ENCODE assay signal across 7 cellular contexts in the genomic region with DNA sequence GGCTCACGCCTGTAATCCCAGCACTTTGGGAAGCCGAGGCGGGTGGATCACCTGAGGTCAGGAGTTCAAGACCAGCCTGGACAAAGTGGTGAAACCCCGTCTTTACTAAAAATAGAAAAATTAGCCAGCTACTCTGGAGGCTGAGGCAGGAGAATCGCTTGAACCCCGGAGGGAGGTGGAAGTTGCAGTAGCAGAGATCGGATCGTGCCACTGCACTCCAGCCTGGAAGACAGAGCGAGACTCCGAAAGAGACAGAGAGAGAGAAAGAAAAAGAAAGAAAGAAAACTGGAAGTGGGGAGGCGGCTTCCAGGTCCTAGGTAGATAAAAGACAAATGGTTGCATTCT. TPM values are rescaled to one million over a fixed set of nuclear protein-coding genes. Genes with fewer than 3 reads are reported as not detected.
DNase-seq lines count a peak whose midpoint lies in the region; ATAC-seq and TF ChIP-seq lines count a peak whose summit lies in the region.
"Not testable (repeated sequence)": the region's sequence is repeated elsewhere in the genome, so short reads cannot be mapped to it uniquely, and the experiment has no call there.

No MANE protein-coding gene starts in this region.

- H3K4me3 ChIP-seq in GM06990 (replicated peaks; ENCODE audit: low read depth, low read length): peak overlapping the region; percentile 90
- peak overlapping the region; percentile 94 for H3K4me3 ChIP-seq in OCI-LY1 (ENCODE audit: low read depth, low read length, poor library complexity, severe bottlenecking)
- H3K4me3 ChIP-seq in breast epithelium: peak overlapping the region in 2 of 3 donors; percentile 84 to 92
- H3K4me3 ChIP-seq in gastroesophageal sphincter: peak overlapping the region; percentile 70 to 79
- peak overlapping the region; percentile 92 for H3K4me3 ChIP-seq in mucosa of stomach (ENCODE audit: low read length)
- peak overlapping the region; percentile 76 for H3K4me3 ChIP-seq in skeletal muscle cell (ENCODE audit: low read depth, low read length)

- not testable (repeated sequence) for H3K9me3 Mint-ChIP-seq in activated CD4-positive, alpha-beta memory T cell treated with anti-CD3 and anti-CD28 coated beads for 36 hours

- WGBS in gastroesophageal sphincter (ENCODE audit: low coverage in 1 of 2), 2 donors: 65% methylated on average over 8 of the region's 11 CpGs; no CpG with 5 or more reads in 1 of the 2 donors

- peak overlapping the region; percentile 97 for H2AFZ ChIP-seq in OCI-LY1 (ENCODE audit: low read length)

- H3K27me3 ChIP-seq in GM06990 (replicated peaks; ENCODE audit: control insufficient read depth, insufficient read depth, low read length); OCI-LY1 (ENCODE audit: insufficient read depth, low read length); breast epithelium; gastroesophageal sphincter; mucosa of stomach (ENCODE audit: control insufficient read depth, insufficient read depth, low read length): not testable (repeated sequence)

- not testable (repeated sequence) for ATAC-seq in gastroesophageal sphincter

- H3K27me3 Mint-ChIP-seq in activated CD4-positive, alpha-beta memory T cell treated with anti-CD3 and anti-CD28 coated beads for 36 hours: not testable (repeated sequence)

- H3K36me3 Mint-ChIP-seq in activated CD4-positive, alpha-beta memory T cell treated with anti-CD3 and anti-CD28 coated beads for 36 hours: not testable (repeated sequence)

- POLR2A ChIA-PET in activated CD4-positive, alpha-beta memory T cell treated with anti-CD3 and anti-CD28 coated beads for 36 hours (lab: Charles Lee): interaction anchor here (0.6 to 1.6 kb wide), 8 partner anchors 12 to 237 kb away, joined by 3 to 13 read pairs (median 4); partner anchors contain the start of genes ERV3-1, ZNF107 and ZNF138

- H3K4me2 ChIP-seq in OCI-LY1 (ENCODE audit: low read length): peak overlapping the region; percentile 48

- CTCF ChIA-PET in activated CD4-positive, alpha-beta memory T cell treated with anti-CD3 and anti-CD28 coated beads for 36 hours (lab: Charles Lee): interaction anchor here (1.0 to 1.8 kb wide), 3 partner anchors 12 to 108 kb away, joined by 3 to 4 read pairs (median 3); partner anchors contain the start of gene ZNF138

- not testable (repeated sequence) for H4K20me1 ChIP-seq in OCI-LY1 (ENCODE audit: insufficient read depth, low read length)

- not testable (repeated sequence) for H3K9me3 ChIP-seq in OCI-LY1 (ENCODE audit: low read length); breast epithelium; gastroesophageal sphincter; mucosa of stomach (ENCODE audit: control insufficient read depth, low read length)

- DNase-seq in GM06990 (ENCODE audit: extremely low read depth, insufficient read length); activated CD4-positive, alpha-beta memory T cell treated with anti-CD3 and anti-CD28 coated beads for 36 hours; breast epithelium (ENCODE audit: low spot score in 2 of 2); skeletal muscle cell (ENCODE audit: low read depth): not testable (repeated sequence)

- not testable (repeated sequence) for TF ChIP-seq CTCF in GM06990 (IDR thresholded peaks at IDR 0.05; ENCODE audit: insufficient read depth, low read length, poor library complexity, severe bottlenecking); OCI-LY1 (IDR thresholded peaks at IDR 0.05; ENCODE audit: low read length); breast epithelium (IDR thresholded peaks at IDR 0.05); gastroesophageal sphincter (IDR thresholded peaks at IDR 0.05)

- H3K9ac ChIP-seq in OCI-LY1 (ENCODE audit: low read length); mucosa of stomach (ENCODE audit: low read length): not testable (repeated sequence)

- H3K36me3 ChIP-seq in GM06990 (ENCODE audit: control insufficient read depth, insufficient read depth, low read length); breast epithelium; gastroesophageal sphincter; mucosa of stomach (ENCODE audit: control insufficient read depth, insufficient read depth, low read length): not testable (repeated sequence)
- peaks cover 14% of the 10 kb centered on the region; the same call in 1 of the 2 replicates for H3K36me3 ChIP-seq in OCI-LY1 (ENCODE audit: insufficient read depth, low read length)

- H3K9me2 ChIP-seq in OCI-LY1 (ENCODE audit: low read depth, low read length): not testable (repeated sequence)

- TF ChIP-seq POLR2A in breast epithelium (IDR thresholded peaks at IDR 0.05); gastroesophageal sphincter (IDR thresholded peaks at IDR 0.05): not testable (repeated sequence)

- H3K4me1 Mint-ChIP-seq in activated CD4-positive, alpha-beta memory T cell treated with anti-CD3 and anti-CD28 coated beads for 36 hours (ENCODE audit: low read depth): peaks cover 32% of the 10 kb centered on the region

- H3K4me1 ChIP-seq in OCI-LY1 (ENCODE audit: insufficient read depth, low read length, severe bottlenecking): peaks cover 37% of the 10 kb centered on the region
- not testable (repeated sequence) for H3K4me1 ChIP-seq in breast epithelium; mucosa of stomach (ENCODE audit: control insufficient read depth, insufficient read depth, low read length)
- peaks cover 0 to 23% (median 5%) of the 10 kb centered on the region in 3 donors for H3K4me1 ChIP-seq in gastroesophageal sphincter

- H3K27ac ChIP-seq in OCI-LY1 (ENCODE audit: low read depth, low read length, poor library complexity, severe bottlenecking); breast epithelium; gastroesophageal sphincter: not testable (repeated sequence)

- intact Hi-C loops in activated CD4-positive, alpha-beta memory T cell treated with anti-CD3 and anti-CD28 coated beads for 36 hours (cut with micrococcal nuclease): loop anchor here (2.0 to 10.0 kb wide), 4 partner anchors 178 to 590 kb away; partner anchors contain the start of genes ZNF680, ZNF736 and ZNF92
- intact Hi-C loops in breast epithelium (cut with DNase I; ENCODE audit: low total_unique reads): not testable (repeated sequence)

- H3K4me3 Mint-ChIP-seq in activated CD4-positive, alpha-beta memory T cell treated with anti-CD3 and anti-CD28 coated beads for 36 hours: peak overlapping the region; percentile 92

- peak overlapping the region; percentile 87 for H3K27ac Mint-ChIP-seq in activated CD4-positive, alpha-beta memory T cell treated with anti-CD3 and anti-CD28 coated beads for 36 hours

- H3K79me2 ChIP-seq in OCI-LY1 (ENCODE audit: insufficient read depth, low read length): peaks cover 38% of the 10 kb centered on the region

- not testable (repeated sequence) for TF ChIP-seq EP300 in gastroesophageal sphincter (IDR thresholded peaks at IDR 0.05)

- H3F3A ChIP-seq in OCI-LY1 (ENCODE audit: insufficient read depth, low read length): not testable (repeated sequence)

RNA-seq across cellular contexts. Expression of gene ZNF273, which starts 0.6 kb away (rescaled TPM):
- 10 to 100 TPM in 1 of 2 experiments, 1 to 10 TPM in 1; 9.6 to 10.9 TPM for total RNA-seq in activated CD4-positive, alpha-beta memory T cell treated with anti-CD3 and anti-CD28 coated beads for 36 hours
- total RNA-seq in breast epithelium (10 to 100 TPM in 2 of 3 donors, 1 to 10 TPM in 1; 6.9 to 21.7 (median 18.0) TPM), gastroesophageal sphincter (1 to 10 TPM; 3.0 to 7.8 (median 4.1) TPM)
